In genomic region chr20:59147197-59147596, GRCh38 we compare ENCODE assay signal across 12 cellular contexts. TPM values are rescaled to one million over a fixed set of nuclear protein-coding genes. Genes with fewer than 3 reads are reported as not detected.
A peak's percentile ranks its signal among the peaks of the same experiment; 100 is the strongest.
DNase-seq lines count a peak whose midpoint lies in the region; ATAC-seq lines count a peak whose summit lies in the region.
"Had no signal": no experiment of that assay in that cellular context is flagged by ENCODE, and none has a peak within 500 bp of the region (broad histone marks: within the 10 kb centered on the region; RNA-seq: fewer than 3 reads in every experiment).

No MANE protein-coding gene starts in this region.

- no peaks in the 10 kb centered on the region for H3K9me3 ChIP-seq in T-helper 17 cell (ENCODE audit: control insufficient read depth, low read length, poor library complexity, severe bottlenecking)
- H3K9me3 ChIP-seq in subcutaneous abdominal adipose tissue (ENCODE audit: control insufficient read depth in 5 of 5, low read length in 5 of 5), result peaks cover 0 to under 1% (median 0%) of the 10 kb centered on the region in 5 donors

- H3K4me3 ChIP-seq in subcutaneous abdominal adipose tissue (ENCODE audit: low read depth in 1 of 5, low read length in 5 of 5), result peak overlapping the region in 1 of 5 donors; percentile 32
- H3K4me3 ChIP-seq: PC-9 had no signal

- POLR2A ChIA-PET in activated naive CD8-positive, alpha-beta T cell treated with anti-CD3 and anti-CD28 coated beads, Interleukin-2, amount 10 ng/mL, durations not matched to agents 7 days and 5 days (lab: Charles Lee), result interaction anchor here (1.2 to 2.6 kb wide), 4 partner anchors 12 to 44 kb away, joined by 3 to 14 read pairs (median 10); partner anchors contain the start of gene ZNF831

- DNase-seq in T-helper 17 cell (no peak), inferior parietal cortex (ENCODE audit: extremely low spot score) (peak; percentile 15)
- no peak for DNase-seq in activated naive CD8-positive, alpha-beta T cell treated with anti-CD3 and anti-CD28 coated beads, Interleukin-2, amount 10 ng/mL, durations not matched to agents 7 days and 5 days
- DNase-seq in stimulated activated CD4-positive, alpha-beta T cell treated with anti-CD3 and anti-CD28 coated beads, Interleukin-2, amount 100 ng/mL, for 48 hours, result no peak
- DNase-seq: cerebellar nuclear complex, NCI-H2227 treated with DMSO at 0.1 percent for 48 hours, PC-9, T-helper 9 cell had no signal

- H3K27me3 ChIP-seq in subcutaneous abdominal adipose tissue (ENCODE audit: control insufficient read depth in 5 of 5, insufficient read depth in 4 of 5, low read length in 5 of 5), result peaks cover 0 to 4% (median 0%) of the 10 kb centered on the region in 5 donors

- H3K4me1 ChIP-seq in subcutaneous abdominal adipose tissue (ENCODE audit: control insufficient read depth in 5 of 5, insufficient read depth in 5 of 5, low read length in 5 of 5), result peaks cover 11 to 41% (median 29%) of the 10 kb centered on the region in 5 donors

- H3K9me3 Mint-ChIP-seq in activated naive CD8-positive, alpha-beta T cell treated with anti-CD3 and anti-CD28 coated beads, Interleukin-2, amount 10 ng/mL, durations not matched to agents 7 days and 5 days, result no peaks in the 10 kb centered on the region

- H3K27me3 Mint-ChIP-seq in T-helper 17 cell, result no peaks in the 10 kb centered on the region
- H3K27me3 Mint-ChIP-seq in activated naive CD8-positive, alpha-beta T cell treated with anti-CD3 and anti-CD28 coated beads, Interleukin-2, amount 10 ng/mL, durations not matched to agents 7 days and 5 days, result no peaks in the 10 kb centered on the region

- peak overlapping the region; percentile 94 for H3K4me3 Mint-ChIP-seq in T-helper 17 cell
- H3K4me3 Mint-ChIP-seq in activated naive CD8-positive, alpha-beta T cell treated with anti-CD3 and anti-CD28 coated beads, Interleukin-2, amount 10 ng/mL, durations not matched to agents 7 days and 5 days, result peak overlapping the region; percentile 75

- peaks cover 6% of the 10 kb centered on the region for H3K36me3 Mint-ChIP-seq in T-helper 17 cell (ENCODE audit: low read depth)
- H3K36me3 Mint-ChIP-seq in activated naive CD8-positive, alpha-beta T cell treated with anti-CD3 and anti-CD28 coated beads, Interleukin-2, amount 10 ng/mL, durations not matched to agents 7 days and 5 days, result no peaks in the 10 kb centered on the region

- H3K27ac ChIP-seq in subcutaneous abdominal adipose tissue (ENCODE audit: low read depth, low read length), result peak overlapping the region; percentile 44
- H3K27ac ChIP-seq: PC-9 had no signal

- ATAC-seq in T-helper 17 cell (no peak), HG03571 (IDR thresholded peaks at IDR 0.05; ENCODE audit: unreplicated experiment) (no peak), HG02610 (IDR thresholded peaks at IDR 0.05; ENCODE audit: unreplicated experiment) (no peak)
- no peak for ATAC-seq in activated naive CD8-positive, alpha-beta T cell treated with anti-CD3 and anti-CD28 coated beads, Interleukin-2, amount 10 ng/mL, durations not matched to agents 7 days and 5 days (ENCODE audit: low read depth)

- no peak overlapping the region for H3K9ac ChIP-seq in subcutaneous abdominal adipose tissue (ENCODE audit: low read length in 5 of 5)

- H3K4me1 Mint-ChIP-seq in T-helper 17 cell, result peaks cover 73% of the 10 kb centered on the region
- peaks cover 74% of the 10 kb centered on the region for H3K4me1 Mint-ChIP-seq in activated naive CD8-positive, alpha-beta T cell treated with anti-CD3 and anti-CD28 coated beads, Interleukin-2, amount 10 ng/mL, durations not matched to agents 7 days and 5 days

- H3K36me3 ChIP-seq in subcutaneous abdominal adipose tissue (ENCODE audit: control insufficient read depth in 5 of 5, insufficient read depth in 5 of 5, low read length in 5 of 5), result no peaks in the 10 kb centered on the region

- H3K27ac Mint-ChIP-seq in T-helper 17 cell, result peak overlapping the region; percentile 100
- peak overlapping the region; percentile 80 for H3K27ac Mint-ChIP-seq in activated naive CD8-positive, alpha-beta T cell treated with anti-CD3 and anti-CD28 coated beads, Interleukin-2, amount 10 ng/mL, durations not matched to agents 7 days and 5 days

RNA-seq across cellular contexts. Expression of gene ZNF831, which starts 16.4 kb away (rescaled TPM):
- 10 to 100 TPM; 37.8 to 42.0 TPM for total RNA-seq in T-helper 17 cell
- total RNA-seq in activated naive CD8-positive, alpha-beta T cell treated with anti-CD3 and anti-CD28 coated beads, Interleukin-2, amount 10 ng/mL, durations not matched to agents 7 days and 5 days, result 10 to 100 TPM; 15.9 to 16.3 TPM
- total RNA-seq: fibroblast of lung, PC-9 had no signal
